ENCODE assay signal across 1 cellular context in genomic region chr20:51363378-51363777, GRCh38.
TF ChIP-seq lines count a peak whose summit lies in the region.

No MANE protein-coding gene starts in this region.

TF ChIP-seq in GM12878, 131 proteins besides CTCF, POLR2A, EP300 and RAD21 (continued from another document):
- TF ChIP-seq MAX (IDR thresholded peaks at IDR 0.05; ENCODE audit: low read depth, low read length) = no peak
- TF ChIP-seq NBN (IDR thresholded peaks at IDR 0.05) = no peak
- peak; percentile 62 to 79; a peak in 3 of 4 replicates for TF ChIP-seq SRF (IDR thresholded peaks at IDR 0.05; ENCODE audit: low read depth in 2 of 2, low read length in 2 of 2)
- TF ChIP-seq FOS (IDR thresholded peaks at IDR 0.05; ENCODE audit: borderline replicate concordance, extremely low read depth, insufficient read length) = no peak
